8 cellular contexts compared by ENCODE assay signal in the genomic region with DNA sequence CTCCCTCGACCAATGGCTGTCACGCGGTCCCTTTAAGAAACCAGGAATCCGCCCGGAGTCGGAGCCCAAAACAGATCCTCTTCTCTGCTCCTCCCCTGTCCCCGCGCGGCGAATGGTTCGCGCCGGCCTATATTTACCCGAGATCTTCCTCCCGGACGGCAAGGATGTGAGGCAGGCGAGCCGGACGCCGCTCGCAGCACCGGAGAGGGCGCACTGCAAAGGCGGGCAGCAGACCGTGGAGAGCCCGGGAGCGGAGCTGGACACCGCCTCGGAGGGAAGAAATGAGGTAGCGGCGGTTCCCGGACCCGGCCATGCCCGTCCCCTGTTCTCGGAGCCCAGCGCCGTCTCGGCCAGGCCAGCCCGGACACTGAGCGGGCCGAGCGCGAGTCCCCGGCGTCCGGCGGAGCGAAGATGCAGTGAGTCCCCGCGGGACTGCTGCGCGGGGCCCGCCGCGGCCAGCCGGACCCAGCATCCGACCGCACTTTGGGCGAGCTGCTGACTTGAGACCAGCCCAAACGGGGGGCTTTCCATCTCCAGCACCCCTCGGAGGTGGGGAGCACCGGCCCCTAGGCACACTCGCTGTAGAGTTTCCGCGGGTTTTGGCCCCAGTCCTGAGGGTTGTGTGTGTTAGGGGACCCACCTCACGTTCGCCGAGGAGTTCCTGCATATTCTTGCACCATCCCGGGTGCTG. TPM values are rescaled to one million over a fixed set of nuclear protein-coding genes. Genes with fewer than 3 reads are reported as not detected.
A peak's percentile ranks its signal among the peaks of the same experiment; 100 is the strongest.
DNase-seq lines count a peak whose midpoint lies in the region; ATAC-seq and TF ChIP-seq lines count a peak whose summit lies in the region.

Gene FAM43A, plus strand, starts transcription at position 161 of the 691 bp plus-strand sequence. CDS start 944 bp downstream, outside the sequence.

- no peaks in the 10 kb centered on the region for H4K20me1 ChIP-seq in mammary epithelial cell (ENCODE audit: insufficient read depth, low read length)

- WGBS in mammary epithelial cell (ENCODE audit: low coverage, missing lambda C conversion rate), result 0% methylated on average over 8 of the region's 69 CpGs

- ATAC-seq in HG02852 (IDR thresholded peaks at IDR 0.05; ENCODE audit: unreplicated experiment) (peak; percentile 46), WTC11 (peak; percentile 46), HG03520 (IDR thresholded peaks at IDR 0.05; ENCODE audit: unreplicated experiment) (no peak)

- no peaks in the 10 kb centered on the region for H3K9me3 ChIP-seq in mammary epithelial cell (replicated peaks; ENCODE audit: insufficient read depth, low read length)
- no peaks in the 10 kb centered on the region for H3K9me3 ChIP-seq in skeletal muscle satellite cell (replicated peaks; ENCODE audit: low read length)

- peak within 1 kb of the TSS; percentile 87 for H2AFZ ChIP-seq in mammary epithelial cell (ENCODE audit: low read depth, low read length)

- no peak for TF ChIP-seq CTCF in WTC11 (IDR thresholded peaks at IDR 0.05)
- peak in 1 of 2 donors; percentile 29 for TF ChIP-seq CTCF in mammary epithelial cell (conservative IDR thresholded peaks at IDR 0.05 in 1 of 2, IDR thresholded peaks at IDR 0.05 in 1 of 2; ENCODE audit: extremely low read depth in 1 of 2, insufficient read depth in 1 of 2, low read depth in 1 of 2, low read length in 2 of 2)

- H3K4me3 ChIP-seq in mammary epithelial cell (replicated peaks in 1 of 3; ENCODE audit: insufficient read depth in 1 of 3, low read depth in 2 of 3, low read length in 3 of 3) (peak within 1 kb of the TSS; percentile 45 to 69 (median 59)), skeletal muscle satellite cell (ENCODE audit: low read length) (peak within 1 kb of the TSS; percentile 87)

- peaks cover 42% of the 10 kb centered on the region for H3K4me1 ChIP-seq in mammary epithelial cell (ENCODE audit: insufficient read depth, low read length)
- peaks cover 34% of the 10 kb centered on the region for H3K4me1 ChIP-seq in skeletal muscle satellite cell (ENCODE audit: control insufficient read depth, insufficient read depth, low read length)

- BruUV-seq in mammary epithelial cell (replicated peaks; lab: Mats Ljungman, UMichigan), result TSS peak; percentile 81

- H3K27me3 ChIP-seq in mammary epithelial cell (ENCODE audit: insufficient read depth, low read length) (peaks cover 15% of the 10 kb centered on the region), skeletal muscle satellite cell (ENCODE audit: control insufficient read depth, insufficient read depth, low read length) (no peaks in the 10 kb centered on the region)

- dilution Hi-C loops in mammary epithelial cell (cut with HindIII; ENCODE audit: low sequenced_read_pairs), result no loop called here

- H3K27me3 Mint-ChIP-seq in WTC11 (ENCODE audit: low read depth), result peaks cover 47% of the 10 kb centered on the region

- CTCF ChIA-PET in WTC11 (lab: Charles Lee) (interaction anchor here (0.9 to 3.6 kb wide), 10 partner anchors 14 to 585 kb away, joined by 3 to 45 read pairs (median 12); partner anchors contain the start of genes LSG1 and XXYLT1), mammary epithelial cell (lab: Charles Lee; ENCODE audit: low non-redundant PET) (no interaction called here)

- in situ Hi-C loops in mammary epithelial cell (cut with MboI; ENCODE audit: low sequenced_read_pairs in 2 of 2), result loop anchor here (5.0 to 25.0 kb wide), 4 partner anchors 251 to 851 kb away; partner anchors contain the start of gene PPP1R2 (in 1 of the 2)

- H3K36me3 ChIP-seq in mammary epithelial cell (ENCODE audit: insufficient read depth, low read length) (no peaks in the 10 kb centered on the region), skeletal muscle satellite cell (ENCODE audit: insufficient read depth, low read length) (no peaks in the 10 kb centered on the region)

- DNase-seq in GM04503 (ENCODE audit: low read depth), result peak; percentile 76
- peak; percentile 74 for DNase-seq in NCI-H2171 (lab: John Stamatoyannopoulos, UW)
- peak; percentile 84 for DNase-seq in WTC11 (ENCODE audit: low spot score)
- DNase-seq in mammary epithelial cell, result peak; percentile 94
- DNase-seq in iPS-NIHi11 (ENCODE audit: low spot score), result peak; percentile 90

- H3K27ac Mint-ChIP-seq in WTC11, result no peak within 1 kb of the TSS

- intact Hi-C loops in mammary epithelial cell (cut with micrococcal nuclease), result loop anchor here (5.0 to 10.0 kb wide), 2 partner anchors 121 to 859 kb away; partner anchors contain the start of gene PPP1R2

- H3K4me3 Mint-ChIP-seq in WTC11, result peak within 1 kb of the TSS; percentile 84

- H3K36me3 Mint-ChIP-seq in WTC11, result no peaks in the 10 kb centered on the region

- peak within 1 kb of the TSS; percentile 92 for H3K4me2 ChIP-seq in mammary epithelial cell (ENCODE audit: insufficient read depth, low read depth, low read length)
- H3K4me2 ChIP-seq in skeletal muscle satellite cell (ENCODE audit: low read length), result peak within 1 kb of the TSS; percentile 98

- H3K9me3 Mint-ChIP-seq in WTC11, result no peaks in the 10 kb centered on the region

- POLR2A ChIA-PET in WTC11 (lab: Charles Lee), result interaction anchor here (0.6 to 2.3 kb wide), 3 partner anchors 14 to 359 kb away, joined by 4 to 9 read pairs (median 7); partner anchors contain the start of gene LSG1

- no peak within 1 kb of the TSS for H3K27ac ChIP-seq in mammary epithelial cell (ENCODE audit: insufficient read depth, low read depth, low read length)

- peaks cover 26% of the 10 kb centered on the region for H3K4me1 Mint-ChIP-seq in WTC11

- H3K9ac ChIP-seq in mammary epithelial cell (ENCODE audit: insufficient read depth, low read length) (no peak within 1 kb of the TSS), skeletal muscle satellite cell (ENCODE audit: low read depth, low read length) (peak within 1 kb of the TSS; percentile 76)

- no peaks in the 10 kb centered on the region for H3K79me2 ChIP-seq in mammary epithelial cell (ENCODE audit: insufficient read depth, low read length)

TF ChIP-seq in WTC11, 78 proteins besides CTCF, POLR2A, EP300 and RAD21 (continues in another document):
- TF ChIP-seq MYBL2 (CRISPR knock-in tag; IDR thresholded peaks at IDR 0.05) (0 out of 2 replicates have a peak, but pooled peaks have one; percentile 12), ETV6 (CRISPR knock-in tag; IDR thresholded peaks at IDR 0.05) (peak; percentile 72; the same call in 1 of the 2 replicates), GABPB1 (CRISPR knock-in tag; IDR thresholded peaks at IDR 0.05) (peak; percentile 41), CREM (CRISPR knock-in tag; IDR thresholded peaks at IDR 0.05) (peak; percentile 69), E2F5 (CRISPR knock-in tag; IDR thresholded peaks at IDR 0.05) (peak; percentile 78), SMAD4 (CRISPR knock-in tag; IDR thresholded peaks at IDR 0.05) (no peak), ELF4 (CRISPR knock-in tag; IDR thresholded peaks at IDR 0.05; ENCODE audit: low read depth) (no peak), FOXK1 (CRISPR knock-in tag; IDR thresholded peaks at IDR 0.05) (peak; percentile 63; the same call in 1 of the 2 replicates), ZNF232 (CRISPR knock-in tag; IDR thresholded peaks at IDR 0.05) (0 out of 2 replicates have a peak, but pooled peaks have one; percentile 22), TEAD1 (CRISPR knock-in tag; IDR thresholded peaks at IDR 0.05) (peak; percentile 81; the same call in 1 of the 2 replicates), NFE2L1 (CRISPR knock-in tag; IDR thresholded peaks at IDR 0.05) (peak; percentile 59; the same call in 1 of the 2 replicates), TEAD4 (CRISPR knock-in tag; IDR thresholded peaks at IDR 0.05) (no peak), ZNF263 (CRISPR knock-in tag; IDR thresholded peaks at IDR 0.05; ENCODE audit: low read depth) (0 out of 2 replicates have a peak, but pooled peaks have one; percentile 56), MAX (CRISPR knock-in tag; IDR thresholded peaks at IDR 0.05) (peak; percentile 84), TCF7 (CRISPR knock-in tag; IDR thresholded peaks at IDR 0.05; ENCODE audit: low read depth) (no peak), SMAD3 (CRISPR knock-in tag; IDR thresholded peaks at IDR 0.05; ENCODE audit: borderline replicate concordance) (no peak), ZNF138 (CRISPR knock-in tag; conservative IDR thresholded peaks at IDR 0.05) (no peak), ZNF317 (CRISPR knock-in tag; IDR thresholded peaks at IDR 0.05; ENCODE audit: borderline replicate concordance, low read depth) (peak; percentile 57; the same call in 1 of the 2 replicates)
- TF ChIP-seq, protein P1, sequence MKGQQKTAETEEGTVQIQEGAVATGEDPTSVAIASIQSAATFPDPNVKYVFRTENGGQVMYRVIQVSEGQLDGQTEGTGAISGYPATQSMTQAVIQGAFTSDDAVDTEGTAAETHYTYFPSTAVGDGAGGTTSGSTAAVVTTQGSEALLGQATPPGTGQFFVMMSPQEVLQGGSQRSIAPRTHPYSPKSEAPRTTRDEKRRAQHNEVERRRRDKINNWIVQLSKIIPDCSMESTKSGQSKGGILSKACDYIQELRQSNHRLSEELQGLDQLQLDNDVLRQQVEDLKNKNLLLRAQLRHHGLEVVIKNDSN (CRISPR knock-in tag; IDR thresholded peaks at IDR 0.05), result peak; percentile 40

RNA-seq across cellular contexts. Expression of gene FAM43A, which starts in this region (rescaled TPM):
- total RNA-seq in WTC11 (2021) (2.6 to 3.8 TPM (median 3.7 TPM) in 3 replicates), mammary epithelial cell (1 to 10 TPM; 1.2 to 3.0 TPM)
- 0.36 TPM for polyA plus RNA-seq in mammary epithelial cell
- not detected for polyA minus RNA-seq in mammary epithelial cell
- 2.3 and 3.5 TPM in 2 replicates for total RNA-seq in skeletal muscle satellite cell (2012; rRNA removed)
